14 cellular contexts compared by ENCODE assay signal in genomic region chr12:2013527-2014223, GRCh38. TPM values are rescaled to one million over a fixed set of nuclear protein-coding genes. Genes with fewer than 3 reads are reported as not detected.
DNase-seq lines count a peak whose midpoint lies in the region; ATAC-seq and TF ChIP-seq lines count a peak whose summit lies in the region.
"Had no signal": no experiment of that assay in that cellular context is flagged by ENCODE, and none has a peak within 500 bp of the region (broad histone marks: within the 10 kb centered on the region; RNA-seq: fewer than 3 reads in every experiment).

No MANE protein-coding gene starts in this region.

- no peaks in the 10 kb centered on the region for H4K20me1 ChIP-seq in hepatocyte (ENCODE audit: insufficient read depth, poor library complexity, severe bottlenecking)

- no peaks in the 10 kb centered on the region for H3K36me3 ChIP-seq in hepatocyte (replicated peaks; ENCODE audit: insufficient read depth, low read depth)
- H3K36me3 ChIP-seq in neuronal stem cell (replicated peaks in 1 of 2; ENCODE audit: control insufficient read depth in 2 of 2, insufficient read depth in 2 of 2, low read length in 2 of 2) = no peaks in the 10 kb centered on the region
- H3K36me3 ChIP-seq in aorta (ENCODE audit: control insufficient read depth in 1 of 2, insufficient read depth in 2 of 2, low read length in 1 of 2) = no peaks in the 10 kb centered on the region

- no peak overlapping the region for H2AK5ac ChIP-seq in neuronal stem cell (ENCODE audit: low read depth, low read length)

- peaks cover 17% of the 10 kb centered on the region for H3K4me1 Mint-ChIP-seq in stimulated activated effector memory CD8-positive, alpha-beta T cell treated with anti-CD3 and anti-CD28 coated beads, Interleukin-12 subunit alpha, Interleukin-12 subunit beta, amount 100 ng/mL, for 72 hours

- WGBS in hepatocyte (ENCODE audit: low lambda C conversion rate, missing lambda C conversion rate) = 25% methylated on average over 4 of the region's 4 CpGs
- no CpG with 5 or more reads among the region's 4 CpGs for WGBS in neuronal stem cell (ENCODE audit: extremely low coverage in 2 of 2, insufficient read length in 2 of 2, insufficient replicate concordance in 1 of 2), 2 donors
- WGBS in aorta, 2 donors = 55 to 84% methylated on average over 4 of the region's 4 CpGs

- peak overlapping the region; percentile 1 for H3K4me2 ChIP-seq in hepatocyte
- H3K4me2 ChIP-seq in neuronal stem cell (ENCODE audit: insufficient read depth, low read length, poor library complexity, severe bottlenecking) = no peak overlapping the region

- H2BK5ac ChIP-seq in neuronal stem cell (ENCODE audit: low read length) = no peak overlapping the region

- no peak overlapping the region for H2BK12ac ChIP-seq in neuronal stem cell (ENCODE audit: low read length)

- H2AFZ ChIP-seq in hepatocyte (no peak overlapping the region), neuronal stem cell (ENCODE audit: low read length) (peak overlapping the region; percentile 60)

- no peak overlapping the region for H3K18ac ChIP-seq in neuronal stem cell (ENCODE audit: low read length)

- H3K79me1 ChIP-seq in neuronal stem cell (ENCODE audit: low read depth, low read length) = no peaks in the 10 kb centered on the region

- peak; percentile 74 for DNase-seq in Right ventricle myocardium inferior (ENCODE audit: missing footprints)
- no peak for DNase-seq in cardiac septum (ENCODE audit: low spot score)
- DNase-seq in hepatocyte (ENCODE audit: low spot score) = peak; percentile 44
- no peak for DNase-seq in neuronal stem cell (ENCODE audit: low spot score)
- no peak for DNase-seq in aorta
- no peak for DNase-seq in stimulated activated effector memory CD8-positive, alpha-beta T cell treated with anti-CD3 and anti-CD28 coated beads, Interleukin-12 subunit alpha, Interleukin-12 subunit beta, amount 100 ng/mL, for 72 hours (ENCODE audit: low spot score in 2 of 2)
- DNase-seq in HuH-7 (ENCODE audit: low spot score) = no peak
- DNase-seq in GF-D8 (lab: John Stamatoyannopoulos, UW) = no peak
- DNase-seq: activated CD4-positive, alpha-beta memory T cell treated with anti-CD3 and anti-CD28 coated beads, Interleukin-2, amount 10 ng/mL, durations not matched to agents 7 days and 5 days; activated gamma-delta T cell treated with Interleukin-2 at 50 U/mL for 16 hours; DMS 273 treated with DMSO at 0.1 percent for 48 hours; NCI-H1930; T-helper 17 cell had no signal

- H3K27ac ChIP-seq in hepatocyte = peak overlapping the region; percentile 34
- H3K27ac ChIP-seq in neuronal stem cell (replicated peaks; ENCODE audit: low read length) = no peak overlapping the region
- H3K27ac ChIP-seq in aorta (ENCODE audit: low read depth in 1 of 2, low read length in 2 of 2) = no peak overlapping the region

- H3K4me3 ChIP-seq in hepatocyte (no peak overlapping the region), neuronal stem cell (ENCODE audit: low read length in 2 of 2) (no peak overlapping the region), aorta (ENCODE audit: low read length in 2 of 2) (no peak overlapping the region)

- peaks cover 14% of the 10 kb centered on the region for H3K4me1 ChIP-seq in hepatocyte (ENCODE audit: insufficient read depth)
- H3K4me1 ChIP-seq in neuronal stem cell (ENCODE audit: control insufficient read depth in 2 of 2, insufficient read depth in 1 of 2, low read depth in 1 of 2, low read length in 2 of 2) = peaks cover 6 to 27% of the 10 kb centered on the region in 2 donors
- H3K4me1 ChIP-seq in aorta (ENCODE audit: control insufficient read depth in 1 of 2, insufficient read depth in 2 of 2, low read length in 2 of 2) = no peaks in the 10 kb centered on the region

- TF ChIP-seq CTCF in hepatocyte (IDR thresholded peaks at IDR 0.05; ENCODE audit: poor library complexity) = no peak

- H4K8ac ChIP-seq in neuronal stem cell (ENCODE audit: low read depth, low read length) = no peak overlapping the region

- no peaks in the 10 kb centered on the region for H3K27me3 ChIP-seq in hepatocyte
- H3K27me3 ChIP-seq in neuronal stem cell (ENCODE audit: control insufficient read depth in 3 of 3, insufficient read depth in 3 of 3, low read depth in 1 of 3, low read length in 3 of 3) = no peaks in the 10 kb centered on the region
- no peaks in the 10 kb centered on the region for H3K27me3 ChIP-seq in aorta (ENCODE audit: control insufficient read depth in 1 of 2, insufficient read depth in 2 of 2, low read length in 1 of 2)

- peak; percentile 68 for ATAC-seq in Right ventricle myocardium inferior
- ATAC-seq in aorta (ENCODE audit: low FRiP score) = peak; percentile 67
- ATAC-seq in stimulated activated effector memory CD8-positive, alpha-beta T cell treated with anti-CD3 and anti-CD28 coated beads, Interleukin-12 subunit alpha, Interleukin-12 subunit beta, amount 100 ng/mL, for 72 hours = no peak
- ATAC-seq: T-helper 17 cell had no signal

- no peak overlapping the region for H4K91ac ChIP-seq in neuronal stem cell (ENCODE audit: low read depth, low read length, poor library complexity)

- no peak overlapping the region for H2BK120ac ChIP-seq in neuronal stem cell (ENCODE audit: low read depth, low read length)

- H3K36me3 Mint-ChIP-seq in stimulated activated effector memory CD8-positive, alpha-beta T cell treated with anti-CD3 and anti-CD28 coated beads, Interleukin-12 subunit alpha, Interleukin-12 subunit beta, amount 100 ng/mL, for 72 hours = no peaks in the 10 kb centered on the region

- no peak overlapping the region for H2BK15ac ChIP-seq in neuronal stem cell (ENCODE audit: low read length)

- H3K9me3 Mint-ChIP-seq in stimulated activated effector memory CD8-positive, alpha-beta T cell treated with anti-CD3 and anti-CD28 coated beads, Interleukin-12 subunit alpha, Interleukin-12 subunit beta, amount 100 ng/mL, for 72 hours = no peaks in the 10 kb centered on the region
- H3K9me3 Mint-ChIP-seq: activated CD4-positive, alpha-beta memory T cell treated with anti-CD3 and anti-CD28 coated beads, Interleukin-2, amount 10 ng/mL, durations not matched to agents 7 days and 5 days; central memory CD8-positive, alpha-beta T cell had no signal

- no peak overlapping the region for H3K4me3 Mint-ChIP-seq in stimulated activated effector memory CD8-positive, alpha-beta T cell treated with anti-CD3 and anti-CD28 coated beads, Interleukin-12 subunit alpha, Interleukin-12 subunit beta, amount 100 ng/mL, for 72 hours
- H3K4me3 Mint-ChIP-seq: activated CD4-positive, alpha-beta memory T cell treated with anti-CD3 and anti-CD28 coated beads, Interleukin-2, amount 10 ng/mL, durations not matched to agents 7 days and 5 days; central memory CD8-positive, alpha-beta T cell; T-helper 17 cell had no signal

- H3K9ac ChIP-seq in neuronal stem cell (ENCODE audit: low read depth, low read length, poor library complexity) = no peak overlapping the region

- H3K23ac ChIP-seq in neuronal stem cell (ENCODE audit: low read depth, low read length, poor library complexity) = no peak overlapping the region

- no peak overlapping the region for H3K14ac ChIP-seq in neuronal stem cell (ENCODE audit: low read length)

- H3K9me2 ChIP-seq in hepatocyte (replicated peaks; ENCODE audit: insufficient read depth) = no peaks in the 10 kb centered on the region

- H3K9me3 ChIP-seq in hepatocyte (ENCODE audit: low read depth) = no peaks in the 10 kb centered on the region
- no peaks in the 10 kb centered on the region for H3K9me3 ChIP-seq in neuronal stem cell (replicated peaks in 1 of 2; ENCODE audit: control insufficient read depth in 2 of 2, insufficient read depth in 1 of 2, low read depth in 1 of 2, low read length in 2 of 2)
- no peaks in the 10 kb centered on the region for H3K9me3 ChIP-seq in aorta (ENCODE audit: control insufficient read depth, low read length)

- H3K4ac ChIP-seq in neuronal stem cell (ENCODE audit: low read length) = no peak overlapping the region

- no peak overlapping the region for H3K27ac Mint-ChIP-seq in stimulated activated effector memory CD8-positive, alpha-beta T cell treated with anti-CD3 and anti-CD28 coated beads, Interleukin-12 subunit alpha, Interleukin-12 subunit beta, amount 100 ng/mL, for 72 hours
- H3K27ac Mint-ChIP-seq: activated CD4-positive, alpha-beta memory T cell treated with anti-CD3 and anti-CD28 coated beads, Interleukin-2, amount 10 ng/mL, durations not matched to agents 7 days and 5 days; T-helper 17 cell had no signal

- intact Hi-C loops in Right ventricle myocardium inferior (cut with DNase I) (no loop called here), cardiac septum (cut with DNase I) (no loop called here), aorta (cut with DNase I) (no loop called here)

- H3K79me2 ChIP-seq in hepatocyte = no peaks in the 10 kb centered on the region

RNA-seq across cellular contexts. Expression of gene DCP1B, which starts 9.4 kb away (rescaled TPM):
- total RNA-seq in Right ventricle myocardium inferior (2.4 TPM), cardiac septum (2.1 TPM), hepatocyte (13.4 and 22.8 TPM in 2 replicates), aorta (10 to 100 TPM; 14.5 to 16.9 TPM)
- polyA plus RNA-seq in hepatocyte (16.7 and 20.9 TPM in 2 replicates), aorta (10 to 100 TPM in 1 of 2 donors, 1 to 10 TPM in 1; 8.0 to 10.0 TPM)
- polyA plus RNA-seq in neuronal stem cell (2013, experiment 1 of 2) = 32.7 TPM
- 34.5 TPM for polyA plus RNA-seq in neuronal stem cell (2013, experiment 2 of 2)

RNA-seq across cellular contexts. Expression of gene CACNA1C, which starts 39.1 kb away (rescaled TPM):
- total RNA-seq in Right ventricle myocardium inferior (171 TPM), cardiac septum (182 TPM), hepatocyte (3.8 and 4.0 TPM in 2 replicates), aorta (100 to 1,000 TPM in 1 of 2 donors, 10 to 100 TPM in 1; 70.4 to 114 TPM)
- polyA plus RNA-seq in hepatocyte (3.2 and 7.9 TPM in 2 replicates), aorta (10 to 100 TPM in 1 of 2 donors, 1 to 10 TPM in 1; 4.3 to 22.1 TPM)
- polyA plus RNA-seq in neuronal stem cell (2013, experiment 1 of 2) = 1.4 TPM
- polyA plus RNA-seq in neuronal stem cell (2013, experiment 2 of 2) = 1.0 TPM

Comparison
In these comparisons a context has a peak if more than half of its experiments do, and no peak if none do; other contexts are left out.
1. DNase-seq: peak in Right ventricle myocardium inferior (single experiment) and hepatocyte (single experiment); none in cardiac septum (single experiment), neuronal stem cell (single experiment), aorta (0 of 2), stimulated activated effector memory CD8-positive, alpha-beta T cell treated with anti-CD3 and anti-CD28 coated beads, Interleukin-12 subunit alpha, Interleukin-12 subunit beta, amount 100 ng/mL, for 72 hours (0 of 2), HuH-7 (single experiment) and GF-D8 (single experiment).
2. RNA of gene CACNA1C, which starts 39.1 kb away (total RNA-seq): 182 TPM in cardiac septum (single experiment), 171 TPM in Right ventricle myocardium inferior (single experiment) and 70.4 to 114 TPM in aorta; 3.8 to 4.0 TPM in hepatocyte; every median in the first group is over 10 times any median in the second.